In the genomic region with DNA sequence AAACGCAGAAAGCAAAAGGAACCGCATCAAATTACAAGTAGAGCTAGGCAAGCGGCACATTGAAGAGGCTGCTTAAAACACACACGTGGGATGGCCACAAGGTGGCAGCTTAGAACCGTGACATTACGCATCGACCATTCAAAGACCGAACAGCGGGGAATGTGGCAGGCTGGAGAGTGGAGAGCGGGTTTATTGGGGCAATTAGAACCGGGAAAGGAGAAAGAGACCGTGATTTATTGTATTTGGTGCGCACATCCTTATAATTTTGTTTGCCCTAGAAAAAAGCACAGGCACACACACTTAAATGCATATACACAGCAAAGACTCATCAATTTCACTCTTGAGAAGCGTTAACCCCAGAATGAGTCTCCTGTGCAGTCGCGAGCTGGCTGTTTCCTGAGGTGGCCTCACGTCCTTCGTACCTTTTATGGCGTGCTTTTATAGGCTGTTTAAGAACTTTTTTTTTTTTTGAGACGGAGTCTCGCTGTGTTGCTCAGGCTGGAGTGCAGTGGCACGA, we compare ENCODE assay signal across 8 cellular contexts.
A peak's percentile ranks its signal among the peaks of the same experiment; 100 is the strongest.
DNase-seq lines count a peak whose midpoint lies in the region; ATAC-seq and TF ChIP-seq lines count a peak whose summit lies in the region.

No MANE protein-coding gene starts in this region.

- peaks cover 12% of the 10 kb centered on the region for H3K27me3 Mint-ChIP-seq in T-helper 2 cell treated with Interferon-gamma antibody and Interleukin-4, amounts not matched to agents 5 μg/mL and 100 μg/mL, for 36 hours (ENCODE audit: low read depth)

- H3K4me3 ChIP-seq in astrocyte of the cerebellum (ENCODE audit: low read depth, low read length) (no peak overlapping the region), skeletal muscle cell (ENCODE audit: low read depth, low read length) (peak overlapping the region; percentile 40)

- H3K27ac Mint-ChIP-seq in T-helper 2 cell treated with Interferon-gamma antibody and Interleukin-4, amounts not matched to agents 5 μg/mL and 100 μg/mL, for 36 hours = peak overlapping the region; percentile 28

- ATAC-seq in GM18505 (IDR thresholded peaks at IDR 0.05; ENCODE audit: unreplicated experiment) = peak; percentile 89
- peak; percentile 85 for ATAC-seq in HG02981 (IDR thresholded peaks at IDR 0.05; ENCODE audit: unreplicated experiment)

- in situ Hi-C loops in astrocyte of the cerebellum (cut with HindIII; ENCODE audit: low sequenced_read_pairs) = no loop called here

- H3K4me1 Mint-ChIP-seq in T-helper 2 cell treated with Interferon-gamma antibody and Interleukin-4, amounts not matched to agents 5 μg/mL and 100 μg/mL, for 36 hours (ENCODE audit: low read depth) = peaks cover 6% of the 10 kb centered on the region

- no peaks in the 10 kb centered on the region for H3K36me3 Mint-ChIP-seq in T-helper 2 cell treated with Interferon-gamma antibody and Interleukin-4, amounts not matched to agents 5 μg/mL and 100 μg/mL, for 36 hours (ENCODE audit: low read depth)

- peak overlapping the region; percentile 50 for H3K4me3 Mint-ChIP-seq in T-helper 2 cell treated with Interferon-gamma antibody and Interleukin-4, amounts not matched to agents 5 μg/mL and 100 μg/mL, for 36 hours

- peak; percentile 83 for TF ChIP-seq CTCF in 22Rv1 (IDR thresholded peaks at IDR 0.05)
- TF ChIP-seq CTCF in astrocyte of the cerebellum (IDR thresholded peaks at IDR 0.05; ENCODE audit: low read depth, low read length, missing control alignments) = peak; percentile 83

- H3K9me3 Mint-ChIP-seq in T-helper 2 cell treated with Interferon-gamma antibody and Interleukin-4, amounts not matched to agents 5 μg/mL and 100 μg/mL, for 36 hours = no peaks in the 10 kb centered on the region

- DNase-seq in NCI-H187 (lab: John Stamatoyannopoulos, UW) (peak; percentile 74 to 83), astrocyte of the cerebellum (ENCODE audit: low read depth) (peak; percentile 87), hippocampal formation (lab: John Stamatoyannopoulos, UW) (peak; percentile 80 to 92), skeletal muscle cell (ENCODE audit: low read depth) (peak; percentile 80)
- peak; percentile 60 for DNase-seq in T-helper 2 cell treated with Interferon-gamma antibody and Interleukin-4, amounts not matched to agents 5 μg/mL and 100 μg/mL, for 36 hours (ENCODE audit: low spot score)

- H3K27ac ChIP-seq in 22Rv1 = no peak overlapping the region

- no peak for TF ChIP-seq POLR2A in GM18505 (IDR thresholded peaks at IDR 0.05; ENCODE audit: borderline replicate concordance, extremely low read depth, insufficient read depth, insufficient read length)
